Comparison of ENCODE assay signal across 3 cellular contexts in genomic region chr16:15354846-15355245, GRCh38. TPM values are rescaled to one million over a fixed set of nuclear protein-coding genes. Genes with fewer than 3 reads are reported as not detected.
"Had no signal": no experiment of that assay in that cellular context is flagged by ENCODE, and none has a peak within 500 bp of the region (broad histone marks: within the 10 kb centered on the region; RNA-seq: fewer than 3 reads in every experiment).

No MANE protein-coding gene starts in this region.

RNA-seq across cellular contexts. Expression of gene NPIPA5, which starts 23.2 kb away (rescaled TPM):
- total RNA-seq: hepatocyte had no signal

RNA-seq across cellular contexts. Expression of gene MPV17L, which starts 40.7 kb away (rescaled TPM):
- total RNA-seq: myocyte had no signal
- polyA plus RNA-seq: naive thymus-derived CD4-positive, alpha-beta T cell had no signal
